Comparison of ENCODE assay signal across 9 cellular contexts in the genomic region with DNA sequence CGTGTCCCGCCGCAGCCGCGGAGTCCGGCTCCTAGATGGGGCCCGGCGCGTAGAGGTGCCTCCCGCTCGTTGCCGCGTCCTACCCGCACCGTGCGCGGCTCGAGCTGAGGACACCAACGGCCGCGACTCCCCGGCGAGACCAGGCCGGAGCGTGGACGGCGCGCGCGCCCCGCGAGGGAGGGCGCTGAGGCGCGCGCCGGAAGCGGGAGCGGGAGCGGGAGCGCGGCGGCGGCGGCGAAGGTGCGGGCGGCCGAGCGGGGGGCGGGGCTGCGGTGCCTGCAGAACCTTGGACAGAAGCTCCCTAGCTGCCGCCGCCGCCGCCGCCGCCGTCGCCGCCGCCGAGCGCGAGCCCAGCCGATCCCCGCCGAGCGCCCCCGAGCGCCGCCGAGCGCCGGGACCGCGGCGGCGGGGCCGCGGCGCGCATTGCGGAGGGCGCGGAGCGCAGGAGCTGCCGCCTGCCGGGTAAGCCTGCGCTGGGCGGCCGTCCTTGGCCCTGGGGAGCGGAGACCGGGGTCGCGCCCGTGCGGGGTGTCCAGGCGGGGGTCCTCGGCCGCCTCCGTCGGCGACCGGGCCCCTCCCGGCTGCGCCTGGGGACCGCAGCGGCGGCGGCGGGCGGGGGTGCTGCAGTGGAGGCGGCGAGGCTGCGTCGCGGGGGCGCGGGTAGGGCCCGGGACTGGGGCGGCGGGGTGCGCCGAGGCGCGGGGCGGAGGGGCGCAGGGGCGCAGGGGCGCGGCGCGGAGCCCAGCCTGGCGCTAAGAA. TPM values are rescaled to one million over a fixed set of nuclear protein-coding genes. Genes with fewer than 3 reads are reported as not detected.
A peak's percentile ranks its signal among the peaks of the same experiment; 100 is the strongest.
DNase-seq lines count a peak whose midpoint lies in the region; ATAC-seq, FAIRE-seq and TF ChIP-seq lines count a peak whose summit lies in the region.
"Had no signal": no experiment of that assay in that cellular context is flagged by ENCODE, and none has a peak within 500 bp of the region (broad histone marks: within the 10 kb centered on the region; RNA-seq: fewer than 3 reads in every experiment).

Gene CDK5R1, plus strand, starts transcription at position 293 of the 759 bp plus-strand sequence. CDS start 628 bp downstream, outside the sequence.

- H3K4me3 ChIP-seq in SJSA1 (peak within 1 kb of the TSS; percentile 79), cardiac muscle cell (peak within 1 kb of the TSS; percentile 56), pancreas (peak within 1 kb of the TSS; percentile 28 to 61 (median 51)), uterus (peak within 1 kb of the TSS; percentile 35 to 59)

- H3K27me3 Mint-ChIP-seq in activated naive CD8-positive, alpha-beta T cell = no peaks in the 10 kb centered on the region

- peaks cover 54% of the 10 kb centered on the region for H3K4me1 Mint-ChIP-seq in activated naive CD8-positive, alpha-beta T cell (ENCODE audit: low read depth)

- TF ChIP-seq CTCF in GM20000 (IDR thresholded peaks at IDR 0.05; ENCODE audit: extremely low read depth, missing control alignments) (no peak), cardiac muscle cell (IDR thresholded peaks at IDR 0.05; ENCODE audit: low read depth, low read length) (no peak), pancreas (IDR thresholded peaks at IDR 0.05) (no peak), uterus (IDR thresholded peaks at IDR 0.05) (no peak)

- ATAC-seq in pancreas = peak; percentile 50 to 72 (median 58)

- H3K27me3 ChIP-seq in SJSA1 (replicated peaks) = no peaks in the 10 kb centered on the region
- no peaks in the 10 kb centered on the region for H3K27me3 ChIP-seq in cardiac muscle cell
- no peaks in the 10 kb centered on the region for H3K27me3 ChIP-seq in pancreas
- H3K27me3 ChIP-seq in uterus = no peaks in the 10 kb centered on the region

- peaks cover 24% of the 10 kb centered on the region for H3K36me3 ChIP-seq in SJSA1
- no peaks in the 10 kb centered on the region for H3K36me3 ChIP-seq in cardiac muscle cell
- peaks cover 0 to 2% (median 0%) of the 10 kb centered on the region in 3 donors for H3K36me3 ChIP-seq in pancreas
- no peaks in the 10 kb centered on the region for H3K36me3 ChIP-seq in uterus

- H3K9me3 ChIP-seq in SJSA1 (replicated peaks) (no peaks in the 10 kb centered on the region), cardiac muscle cell (ENCODE audit: low read depth) (no peaks in the 10 kb centered on the region), pancreas (no peaks in the 10 kb centered on the region), uterus (no peaks in the 10 kb centered on the region)

- DNase-seq in COLO829 (ENCODE audit: low spot score) (peak; percentile 40), GM20000 (ENCODE audit: low spot score) (peak; percentile 94), HuH-7 (ENCODE audit: low spot score) (peak; percentile 66), SJSA1 (ENCODE audit: low read depth in 1 of 2, low spot score in 2 of 2) (peak; percentile 46 to 62), cardiac muscle cell (ENCODE audit: low read depth in 1 of 2, low spot score in 1 of 2) (peak; percentile 73 to 90), pancreas (peak; percentile 64 to 87 (median 76)), uterus (peak; percentile 51 to 63)

- H3K27ac Mint-ChIP-seq in activated naive CD8-positive, alpha-beta T cell = peak within 1 kb of the TSS; percentile 83

- peak within 1 kb of the TSS; percentile 91 for H3K4me3 Mint-ChIP-seq in activated naive CD8-positive, alpha-beta T cell

- H3K27ac ChIP-seq in SJSA1 (no peak within 1 kb of the TSS), cardiac muscle cell (no peak within 1 kb of the TSS), pancreas (peak within 1 kb of the TSS; percentile 42 to 62 (median 58)), uterus (peak within 1 kb of the TSS; percentile 49 to 66)

- no peak for TF ChIP-seq POLR2A in uterus (IDR thresholded peaks at IDR 0.05)

- H3K4me1 ChIP-seq in SJSA1 (replicated peaks) (peaks cover 18% of the 10 kb centered on the region), cardiac muscle cell (ENCODE audit: low read depth) (peaks cover 12% of the 10 kb centered on the region), pancreas (peaks cover 0 to 10% (median 7%) of the 10 kb centered on the region in 3 donors), uterus (peaks cover 0 to 4% of the 10 kb centered on the region in 2 donors)

- no peaks in the 10 kb centered on the region for H3K9me3 Mint-ChIP-seq in activated naive CD8-positive, alpha-beta T cell (ENCODE audit: low read depth)

- H3K36me3 Mint-ChIP-seq in activated naive CD8-positive, alpha-beta T cell = peaks cover 4% of the 10 kb centered on the region

- WGBS in pancreas, 2 donors = 0 to 1% methylated on average over 20 to 135 of the region's 135 CpGs

- intact Hi-C loops in pancreas (cut with DNase I) = loop anchor here in 1 of 3 donors (10.0 kb wide), 1 partner anchor 268 kb away; no protein-coding TSS in a partner anchor
- intact Hi-C loops in uterus (cut with DNase I; ENCODE audit: low total_unique reads) = no loop called here

- FAIRE-seq in pancreas (lab: Jason Lieb, UNC) = no peak
- FAIRE-seq: colon had no signal

RNA-seq across cellular contexts. Expression of gene CDK5R1, which starts in this region (rescaled TPM):
- total RNA-seq in SJSA1 (2014; rRNA removed; shearing (Covaris generic)) = 2.5 and 2.9 TPM in 2 replicates
- total RNA-seq in cardiac muscle cell = 1.7 and 3.5 TPM in 2 replicates
- polyA plus RNA-seq in cardiac muscle cell = 1.2 and 2.5 TPM in 2 replicates
- 1 to 10 TPM in 2 of 6 donors, under 1 TPM in 4; 0.46 to 1.7 (median 0.88) TPM for total RNA-seq in pancreas
- 1 to 10 TPM; 1.5 to 5.1 TPM for polyA plus RNA-seq in pancreas
- total RNA-seq in uterus = 1 to 10 TPM in 2 of 4 donors, under 1 TPM in 1, not detected in 1; 0.77 to 2.9 (median 1.4) TPM

Comparison
In these comparisons a context has a peak if more than half of its experiments do, and no peak if none do; other contexts are left out.
1. DNase-seq: peak in every context shown above with its lines; median percentile 94 in GM20000; 82 in cardiac muscle cell; 76 in pancreas; 66 in HuH-7; 57 in uterus; 54 in SJSA1; 40 in COLO829.
2. H3K27ac ChIP-seq: peak in pancreas (4 of 4) and uterus (2 of 2); none in SJSA1 (single experiment) and cardiac muscle cell (single experiment).
3. Peak in every context shown above with its lines, with median percentiles within 50 percentile points of each other: H3K4me3 ChIP-seq.